In genomic region chr6:66848244-66848953, GRCh38 we compare ENCODE assay signal across 18 cellular contexts.
A peak's percentile ranks its signal among the peaks of the same experiment; 100 is the strongest.
DNase-seq lines count a peak whose midpoint lies in the region; ATAC-seq and TF ChIP-seq lines count a peak whose summit lies in the region.
"Had no signal": no experiment of that assay in that cellular context is flagged by ENCODE, and none has a peak within 500 bp of the region (broad histone marks: within the 10 kb centered on the region; RNA-seq: fewer than 3 reads in every experiment).

No MANE protein-coding gene starts in this region.

- no peaks in the 10 kb centered on the region for H3K9me2 ChIP-seq in SU-DHL-6 (replicated peaks; ENCODE audit: insufficient read depth, low read length)

- peaks cover 9 to 44% (median 29%) of the 10 kb centered on the region in 6 donors for H3K9me3 Mint-ChIP-seq in immature natural killer cell

- H3K4me3 Mint-ChIP-seq in immature natural killer cell = no peak overlapping the region
- H3K4me3 Mint-ChIP-seq: B cell; CD4-positive, alpha-beta T cell; CD8-positive, alpha-beta T cell had no signal

- H3K4me1 Mint-ChIP-seq in immature natural killer cell = no peaks in the 10 kb centered on the region
- H3K4me1 Mint-ChIP-seq: B cell had no signal

- H3K9me3 ChIP-seq in SK-N-MC (ENCODE audit: low read depth, low read length) (no peaks in the 10 kb centered on the region), SU-DHL-6 (ENCODE audit: insufficient read depth, low read length) (no peaks in the 10 kb centered on the region), lower lobe of right lung (no peaks in the 10 kb centered on the region)
- H3K9me3 ChIP-seq: BLaER1 treated with 17β-estradiol and CSF1 and Interleukin-3, amounts not matched to agents 10 nM and 100 nM; Caco-2 had no signal

- H3K4me3 ChIP-seq in SK-N-MC (no peak overlapping the region), SU-DHL-6 (ENCODE audit: insufficient read depth, low read length, poor library complexity, severe bottlenecking) (no peak overlapping the region), lower lobe of right lung (no peak overlapping the region)
- H3K4me3 ChIP-seq: BLaER1 treated with 17β-estradiol and CSF1 and Interleukin-3, amounts not matched to agents 10 nM and 100 nM had no signal

- H3K27ac ChIP-seq in SK-N-MC (no peak overlapping the region), SU-DHL-6 (ENCODE audit: low read depth, low read length) (no peak overlapping the region), lower lobe of right lung (no peak overlapping the region)
- H3K27ac ChIP-seq: BLaER1 treated with 17β-estradiol and CSF1 and Interleukin-3, amounts not matched to agents 10 nM and 100 nM; C4-2B had no signal

- no peaks in the 10 kb centered on the region for H4K20me1 ChIP-seq in SU-DHL-6 (ENCODE audit: low read depth, low read length)
- H4K20me1 ChIP-seq: BLaER1 treated with 17β-estradiol and CSF1 and Interleukin-3, amounts not matched to agents 10 nM and 100 nM had no signal

- no peaks in the 10 kb centered on the region for H3K79me2 ChIP-seq in SU-DHL-6 (ENCODE audit: insufficient read depth, low read length)

- H3K36me3 Mint-ChIP-seq in immature natural killer cell = no peaks in the 10 kb centered on the region
- H3K36me3 Mint-ChIP-seq: CD8-positive, alpha-beta T cell had no signal

- H3K27ac Mint-ChIP-seq in immature natural killer cell = no peak overlapping the region
- H3K27ac Mint-ChIP-seq: B cell; CD4-positive, alpha-beta T cell; CD8-positive, alpha-beta T cell had no signal

- peak overlapping the region; percentile 41 for H2AFZ ChIP-seq in SU-DHL-6 (ENCODE audit: low read depth, low read length, severe bottlenecking)

- TF ChIP-seq CTCF in SU-DHL-6 (IDR thresholded peaks at IDR 0.05; ENCODE audit: insufficient read depth, low read length, poor library complexity, severe bottlenecking) = no peak
- TF ChIP-seq CTCF in lower lobe of right lung (IDR thresholded peaks at IDR 0.05) = no peak

- H3K9ac ChIP-seq in SK-N-MC (ENCODE audit: insufficient read length) (no peak overlapping the region), SU-DHL-6 (ENCODE audit: low read length) (no peak overlapping the region)
- H3K9ac ChIP-seq: BLaER1 treated with 17β-estradiol and CSF1 and Interleukin-3, amounts not matched to agents 10 nM and 100 nM had no signal

- intact Hi-C loops in lower lobe of right lung (cut with DNase I) = no loop called here

- DNase-seq in SK-N-MC (ENCODE audit: low read depth, low spot score) = peak; percentile 2
- DNase-seq in lower lobe of right lung = no peak
- no peak for DNase-seq in NCI-H748 (lab: John Stamatoyannopoulos, UW; ENCODE audit: unreplicated experiment)
- DNase-seq in immature natural killer cell = no peak
- DNase-seq in stimulated activated naive CD4-positive, alpha-beta T cell treated with Interleukin-2 at 50 U/mL for 16 hours (lab: John Stamatoyannopoulos, UW) = no peak
- DNase-seq: 8988T; ACHN; AML-193; Caco-2; Calu3; CD4-positive, alpha-beta T cell; CD8-positive, alpha-beta T cell; DMS79 treated with DMSO at 0.1 percent for 48 hours; GF-D8 had no signal

- no peaks in the 10 kb centered on the region for H3F3A ChIP-seq in SU-DHL-6 (ENCODE audit: insufficient read depth)

- H3K36me3 ChIP-seq in SK-N-MC (ENCODE audit: insufficient read depth, low read length) (no peaks in the 10 kb centered on the region), SU-DHL-6 (ENCODE audit: low read length) (no peaks in the 10 kb centered on the region), lower lobe of right lung (no peaks in the 10 kb centered on the region)
- H3K36me3 ChIP-seq: BLaER1 treated with 17β-estradiol and CSF1 and Interleukin-3, amounts not matched to agents 10 nM and 100 nM had no signal

- H3K4me1 ChIP-seq in lower lobe of right lung = no peaks in the 10 kb centered on the region
- H3K4me1 ChIP-seq: BLaER1 treated with 17β-estradiol and CSF1 and Interleukin-3, amounts not matched to agents 10 nM and 100 nM; Caco-2 had no signal

- H3K27me3 Mint-ChIP-seq in immature natural killer cell (ENCODE audit: low read depth in 3 of 3) = no peaks in the 10 kb centered on the region
- H3K27me3 Mint-ChIP-seq: B cell; CD4-positive, alpha-beta T cell had no signal

- ATAC-seq in lower lobe of right lung = peak; percentile 19 to 62
- ATAC-seq: CD8-positive, alpha-beta T cell had no signal

- no peak overlapping the region for H3K4me2 ChIP-seq in SU-DHL-6 (ENCODE audit: low read depth, low read length, poor library complexity, severe bottlenecking)
- H3K4me2 ChIP-seq: BLaER1 treated with 17β-estradiol and CSF1 and Interleukin-3, amounts not matched to agents 10 nM and 100 nM had no signal

- H3K27me3 ChIP-seq in SU-DHL-6 (ENCODE audit: low read length) (no peaks in the 10 kb centered on the region), lower lobe of right lung (ENCODE audit: low read depth) (no peaks in the 10 kb centered on the region)
- H3K27me3 ChIP-seq: BLaER1 treated with 17β-estradiol and CSF1 and Interleukin-3, amounts not matched to agents 10 nM and 100 nM had no signal
